ENCODE assay signal across 28 cellular contexts in genomic region chr6:56986611-56987010, GRCh38. TPM values are rescaled to one million over a fixed set of nuclear protein-coding genes. Genes with fewer than 3 reads are reported as not detected.
"Had no signal": no experiment of that assay in that cellular context is flagged by ENCODE, and none has a peak within 500 bp of the region (broad histone marks: within the 10 kb centered on the region; RNA-seq: fewer than 3 reads in every experiment).

No MANE protein-coding gene starts in this region.

- H3K27ac ChIP-seq: ascending aorta, cardiac muscle cell, WERI-Rb-1 had no signal

- H3K9me3 ChIP-seq: ascending aorta, MG63 had no signal

- H3K4me1 ChIP-seq: ascending aorta had no signal

- H3K36me3 ChIP-seq: ascending aorta, cardiac muscle cell, MG63, WERI-Rb-1 had no signal

- H3K27me3 ChIP-seq: ascending aorta, cardiac muscle cell, MG63 had no signal

- H3K4me3 ChIP-seq: ascending aorta, cardiac muscle cell, MG63 had no signal

- ATAC-seq: activated T-cell treated with anti-CD3 and anti-CD28 coated beads, Interleukin-2, amount 50 U/mL, for 72 hours; activated T-helper 17 cell treated with anti-CD3 and anti-CD28 coated beads, Interleukin-2, amount 50 U/mL, for 72 hours had no signal

- DNase-seq: activated CD4-positive, alpha-beta memory T cell treated with anti-CD3 and anti-CD28 coated beads, Interleukin-2, amount 10 ng/mL, durations not matched to agents 7 days and 5 days; activated CD4-positive, alpha-beta T cell treated with anti-CD3 and anti-CD28 coated beads for 1 hour; activated CD4-positive, alpha-beta T cell treated with anti-CD3 and anti-CD28 coated beads for 48 hours; activated CD4-positive, CD25-positive, alpha-beta regulatory T cell; activated CD8-positive, alpha-beta memory T cell treated with anti-CD3 and anti-CD28 coated beads for 24 hours; activated effector memory CD4-positive, alpha-beta T cell treated with anti-CD3 and anti-CD28 coated beads, Interleukin-2, amount 50 U/mL, for 16 hours; activated naive CD4-positive, alpha-beta T cell; activated naive CD4-positive, alpha-beta T cell treated with anti-CD3 and anti-CD28 coated beads, Interleukin-2, amount 50 U/mL, for 16 hours; activated naive CD8-positive, alpha-beta T cell treated with anti-CD3 and anti-CD28 coated beads for 36 hours; activated T-cell treated with anti-CD3 and anti-CD28 coated beads, Interleukin-2, amount 50 U/mL, for 1 hour; activated T-cell treated with anti-CD3 and anti-CD28 coated beads, Interleukin-2, amount 50 U/mL, for 72 hours; amniotic stem cell; Kasumi-1; KG1; MG63; NCI-H1105; NCI-H1417 treated with DMSO at 0.1 percent for 48 hours; NCI-H187 treated with DMSO at 0.1 percent for 48 hours; NCI-H2081; NCI-H510A; NCI-H526; NCI-H748 treated with DMSO at 0.1 percent for 48 hours; Right ventricle myocardium superior; WERI-Rb-1 had no signal

RNA-seq across cellular contexts. Expression of gene BEND6, which starts 31.7 kb away (rescaled TPM):
- total RNA-seq: activated CD4-positive, alpha-beta memory T cell treated with anti-CD3 and anti-CD28 coated beads, Interleukin-2, amount 10 ng/mL, durations not matched to agents 7 days and 5 days; activated naive CD8-positive, alpha-beta T cell treated with anti-CD3 and anti-CD28 coated beads for 36 hours; T-helper 1 cell treated with Interleukin-12 subunit alpha and Interleukin-12 subunit beta and Interleukin-4 antibody, amounts not matched to agents 30 ng/mL and 1 ng/mL, for 36 hours had no signal
